In the genomic region with DNA sequence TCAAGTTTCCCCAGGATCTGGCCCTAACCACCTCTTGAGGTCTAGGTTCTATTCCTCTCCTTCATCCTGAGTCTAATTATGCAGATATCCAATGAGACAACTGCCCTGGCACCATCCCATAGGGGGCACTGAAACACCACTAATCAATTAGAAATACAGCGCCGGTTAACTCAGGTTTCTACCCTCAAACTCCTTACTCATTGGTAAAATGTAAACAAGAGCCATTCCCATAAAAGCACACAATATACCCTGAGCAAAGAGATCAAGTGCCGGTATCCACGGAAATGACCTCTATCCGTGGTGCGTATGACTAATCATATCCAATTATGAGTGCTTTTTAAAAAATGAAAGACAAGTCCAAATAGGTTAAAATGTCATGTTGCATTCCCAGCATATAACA, we compare ENCODE assay signal across 1 cellular context.
A peak's percentile ranks its signal among the peaks of the same experiment; 100 is the strongest.
TF ChIP-seq lines count a peak whose summit lies in the region.

No MANE protein-coding gene starts in this region.

TF ChIP-seq in HepG2, 621 proteins besides CTCF, POLR2A, EP300 and RAD21 (continued from another document):
- TF ChIP-seq SMAD3 (CRISPR knock-in tag; IDR thresholded peaks at IDR 0.05) (0 out of 2 replicates have a peak, but pooled peaks have one; percentile 40), KDM3A (CRISPR knock-in tag; IDR thresholded peaks at IDR 0.05; ENCODE audit: low read depth) (no peak), ESRRA (CRISPR knock-in tag; IDR thresholded peaks at IDR 0.05; ENCODE audit: low read depth) (no peak), JUND (CRISPR knock-in tag; IDR thresholded peaks at IDR 0.05) (no peak), FOXK2 (IDR thresholded peaks at IDR 0.05) (no peak), HNRNPUL1 (IDR thresholded peaks at IDR 0.05; ENCODE audit: low read depth, low read length) (no peak), KLF15 (CRISPR knock-in tag; IDR thresholded peaks at IDR 0.05; ENCODE audit: borderline replicate concordance) (no peak), SP2 (CRISPR knock-in tag; IDR thresholded peaks at IDR 0.05) (no peak), MAFF (IDR thresholded peaks at IDR 0.05; ENCODE audit: low read depth, low read length) (no peak), ZNF501 (CRISPR knock-in tag; IDR thresholded peaks at IDR 0.05) (no peak), SIX4 (CRISPR knock-in tag; IDR thresholded peaks at IDR 0.05) (no peak), FOXM1 (CRISPR knock-in tag; IDR thresholded peaks at IDR 0.05) (no peak), ZSCAN22 (CRISPR knock-in tag; IDR thresholded peaks at IDR 0.05) (no peak)
- TF ChIP-seq, protein P1, sequence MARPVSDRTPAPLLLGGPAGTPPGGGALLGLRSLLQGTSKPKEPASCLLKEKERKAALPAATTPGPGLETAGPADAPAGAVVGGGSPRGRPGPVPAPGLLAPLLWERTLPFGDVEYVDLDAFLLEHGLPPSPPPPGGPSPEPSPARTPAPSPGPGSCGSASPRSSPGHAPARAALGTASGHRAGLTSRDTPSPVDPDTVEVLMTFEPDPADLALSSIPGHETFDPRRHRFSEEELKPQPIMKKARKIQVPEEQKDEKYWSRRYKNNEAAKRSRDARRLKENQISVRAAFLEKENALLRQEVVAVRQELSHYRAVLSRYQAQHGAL (CRISPR knock-in tag; IDR thresholded peaks at IDR 0.05; ENCODE audit: not compliant biosample characterization) = no peak
- TF ChIP-seq, protein P2, sequence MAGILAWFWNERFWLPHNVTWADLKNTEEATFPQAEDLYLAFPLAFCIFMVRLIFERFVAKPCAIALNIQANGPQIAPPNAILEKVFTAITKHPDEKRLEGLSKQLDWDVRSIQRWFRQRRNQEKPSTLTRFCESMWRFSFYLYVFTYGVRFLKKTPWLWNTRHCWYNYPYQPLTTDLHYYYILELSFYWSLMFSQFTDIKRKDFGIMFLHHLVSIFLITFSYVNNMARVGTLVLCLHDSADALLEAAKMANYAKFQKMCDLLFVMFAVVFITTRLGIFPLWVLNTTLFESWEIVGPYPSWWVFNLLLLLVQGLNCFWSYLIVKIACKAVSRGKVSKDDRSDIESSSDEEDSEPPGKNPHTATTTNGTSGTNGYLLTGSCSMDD (CRISPR knock-in tag; IDR thresholded peaks at IDR 0.05) = no peak
- TF ChIP-seq, protein P3, sequence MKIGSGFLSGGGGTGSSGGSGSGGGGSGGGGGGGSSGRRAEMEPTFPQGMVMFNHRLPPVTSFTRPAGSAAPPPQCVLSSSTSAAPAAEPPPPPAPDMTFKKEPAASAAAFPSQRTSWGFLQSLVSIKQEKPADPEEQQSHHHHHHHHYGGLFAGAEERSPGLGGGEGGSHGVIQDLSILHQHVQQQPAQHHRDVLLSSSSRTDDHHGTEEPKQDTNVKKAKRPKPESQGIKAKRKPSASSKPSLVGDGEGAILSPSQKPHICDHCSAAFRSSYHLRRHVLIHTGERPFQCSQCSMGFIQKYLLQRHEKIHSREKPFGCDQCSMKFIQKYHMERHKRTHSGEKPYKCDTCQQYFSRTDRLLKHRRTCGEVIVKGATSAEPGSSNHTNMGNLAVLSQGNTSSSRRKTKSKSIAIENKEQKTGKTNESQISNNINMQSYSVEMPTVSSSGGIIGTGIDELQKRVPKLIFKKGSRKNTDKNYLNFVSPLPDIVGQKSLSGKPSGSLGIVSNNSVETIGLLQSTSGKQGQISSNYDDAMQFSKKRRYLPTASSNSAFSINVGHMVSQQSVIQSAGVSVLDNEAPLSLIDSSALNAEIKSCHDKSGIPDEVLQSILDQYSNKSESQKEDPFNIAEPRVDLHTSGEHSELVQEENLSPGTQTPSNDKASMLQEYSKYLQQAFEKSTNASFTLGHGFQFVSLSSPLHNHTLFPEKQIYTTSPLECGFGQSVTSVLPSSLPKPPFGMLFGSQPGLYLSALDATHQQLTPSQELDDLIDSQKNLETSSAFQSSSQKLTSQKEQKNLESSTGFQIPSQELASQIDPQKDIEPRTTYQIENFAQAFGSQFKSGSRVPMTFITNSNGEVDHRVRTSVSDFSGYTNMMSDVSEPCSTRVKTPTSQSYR (CRISPR knock-in tag; IDR thresholded peaks at IDR 0.05; ENCODE audit: borderline replicate concordance) = no peak
- TF ChIP-seq, protein P4, sequence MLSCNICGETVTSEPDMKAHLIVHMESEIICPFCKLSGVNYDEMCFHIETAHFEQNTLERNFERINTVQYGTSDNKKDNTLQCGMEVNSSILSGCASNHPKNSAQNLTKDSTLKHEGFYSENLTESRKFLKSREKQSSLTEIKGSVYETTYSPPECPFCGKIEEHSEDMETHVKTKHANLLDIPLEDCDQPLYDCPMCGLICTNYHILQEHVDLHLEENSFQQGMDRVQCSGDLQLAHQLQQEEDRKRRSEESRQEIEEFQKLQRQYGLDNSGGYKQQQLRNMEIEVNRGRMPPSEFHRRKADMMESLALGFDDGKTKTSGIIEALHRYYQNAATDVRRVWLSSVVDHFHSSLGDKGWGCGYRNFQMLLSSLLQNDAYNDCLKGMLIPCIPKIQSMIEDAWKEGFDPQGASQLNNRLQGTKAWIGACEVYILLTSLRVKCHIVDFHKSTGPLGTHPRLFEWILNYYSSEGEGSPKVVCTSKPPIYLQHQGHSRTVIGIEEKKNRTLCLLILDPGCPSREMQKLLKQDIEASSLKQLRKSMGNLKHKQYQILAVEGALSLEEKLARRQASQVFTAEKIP (CRISPR knock-in tag; IDR thresholded peaks at IDR 0.05; ENCODE audit: borderline replicate concordance) = no peak
- TF ChIP-seq, protein P5, sequence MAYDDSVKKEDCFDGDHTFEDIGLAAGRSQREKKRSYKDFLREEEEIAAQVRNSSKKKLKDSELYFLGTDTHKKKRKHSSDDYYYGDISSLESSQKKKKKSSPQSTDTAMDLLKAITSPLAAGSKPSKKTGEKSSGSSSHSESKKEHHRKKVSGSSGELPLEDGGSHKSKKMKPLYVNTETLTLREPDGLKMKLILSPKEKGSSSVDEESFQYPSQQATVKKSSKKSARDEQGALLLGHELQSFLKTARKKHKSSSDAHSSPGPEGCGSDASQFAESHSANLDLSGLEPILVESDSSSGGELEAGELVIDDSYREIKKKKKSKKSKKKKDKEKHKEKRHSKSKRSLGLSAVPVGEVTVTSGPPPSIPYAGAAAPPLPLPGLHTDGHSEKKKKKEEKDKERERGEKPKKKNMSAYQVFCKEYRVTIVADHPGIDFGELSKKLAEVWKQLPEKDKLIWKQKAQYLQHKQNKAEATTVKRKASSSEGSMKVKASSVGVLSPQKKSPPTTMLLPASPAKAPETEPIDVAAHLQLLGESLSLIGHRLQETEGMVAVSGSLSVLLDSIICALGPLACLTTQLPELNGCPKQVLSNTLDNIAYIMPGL (CRISPR knock-in tag; IDR thresholded peaks at IDR 0.05; ENCODE audit: borderline replicate concordance in 1 of 2, low read depth in 1 of 2) = peak; percentile 25 to 42; a peak in 1 of 4 replicates
